ENCODE assay signal across 18 cellular contexts in the genomic region with DNA sequence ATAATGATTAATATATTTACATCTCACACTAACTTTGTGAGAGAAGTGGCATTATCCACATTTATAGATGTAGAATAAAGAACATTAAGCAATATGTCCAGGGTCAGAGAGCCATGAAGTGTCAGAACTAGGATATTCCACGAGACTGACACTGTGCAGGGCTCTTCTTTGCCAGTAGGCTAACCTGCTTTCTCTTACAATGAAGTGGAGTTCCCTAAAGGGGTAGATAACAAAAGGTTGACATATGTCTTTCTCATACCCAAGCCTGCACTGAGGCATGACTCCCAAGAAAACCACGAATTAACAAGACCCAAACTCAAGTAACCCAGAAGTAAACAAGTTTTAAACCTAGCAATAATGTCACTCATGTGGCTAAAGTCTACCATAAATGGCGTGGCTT.
"Had no signal": no experiment of that assay in that cellular context is flagged by ENCODE, and none has a peak within 500 bp of the region (broad histone marks: within the 10 kb centered on the region; RNA-seq: fewer than 3 reads in every experiment).

No MANE protein-coding gene starts in this region.

- DNase-seq: activated CD4-positive, alpha-beta T cell treated with anti-CD3 and anti-CD28 coated beads for 1 hour; activated T-cell treated with anti-CD3 and anti-CD28 coated beads, Interleukin-2, amount 50 U/mL, for 48 hours; caudate nucleus; colonic mucosa; effector CD4-positive, alpha-beta T cell; foreskin melanocyte; heart left ventricle; mammary epithelial cell; naive thymus-derived CD8-positive, alpha-beta T cell; nucleus accumbens; right lobe of liver; stimulated activated CD4-positive, alpha-beta T cell treated with anti-CD3 and anti-CD28 coated beads, Interleukin-1b, Interleukin-23, amount 100 ng/mL, for 48 hours; stimulated activated naive CD4-positive, alpha-beta T cell; T-cell; T1000; upper lobe of right lung had no signal

- H3K4me3 ChIP-seq: colonic mucosa, heart left ventricle, right lobe of liver, suprapubic skin, upper lobe of right lung had no signal

- ATAC-seq: heart left ventricle; left lobe of liver; naive thymus-derived CD8-positive, alpha-beta T cell; right lobe of liver; T-cell; upper lobe of right lung had no signal
